Comparison of ENCODE assay signal across 8 cellular contexts in the genomic region with DNA sequence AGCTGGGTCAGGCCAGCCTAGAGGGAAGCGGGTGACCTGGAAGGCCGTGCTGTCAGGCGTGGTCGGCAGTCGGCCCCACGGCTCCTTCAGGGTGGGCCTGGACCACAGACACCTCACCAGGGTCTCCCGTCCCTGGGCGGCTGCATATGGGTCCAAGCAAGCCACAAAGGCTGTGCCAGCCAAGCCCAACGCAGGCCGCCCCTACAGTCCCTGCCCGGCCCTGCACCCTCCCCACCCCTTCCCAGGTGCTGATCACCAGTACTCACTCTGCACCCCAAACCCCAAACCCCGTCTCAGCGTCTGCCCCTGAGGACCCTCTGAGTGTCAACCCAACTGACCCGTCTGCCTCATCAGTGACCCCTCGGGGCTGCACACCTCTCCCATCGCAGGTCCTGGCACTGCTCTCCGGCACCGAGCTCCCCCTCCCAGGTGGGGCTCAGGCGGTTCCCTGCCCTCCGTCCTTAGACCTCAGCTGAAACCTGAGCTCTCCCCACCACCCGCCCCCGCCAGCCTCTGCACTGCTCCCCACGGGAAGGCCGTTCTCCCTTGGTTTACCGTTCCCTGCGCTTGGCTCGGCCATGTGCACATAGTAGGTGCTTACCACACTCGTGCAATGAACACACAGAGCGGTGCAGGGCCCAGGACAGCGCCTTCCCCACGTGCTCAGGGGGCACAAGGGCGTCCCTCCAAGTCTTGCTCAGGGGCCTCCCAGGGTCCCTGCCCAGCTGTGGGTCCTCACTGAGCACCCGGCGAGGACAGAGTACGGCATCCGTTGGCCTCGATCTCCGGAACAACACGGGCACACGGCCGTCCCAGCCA. TPM values are rescaled to one million over a fixed set of nuclear protein-coding genes. Genes with fewer than 3 reads are reported as not detected.
DNase-seq lines count a peak whose midpoint lies in the region; ATAC-seq and TF ChIP-seq lines count a peak whose summit lies in the region.

No MANE protein-coding gene starts in this region.

- H3K27me3 Mint-ChIP-seq in GM23338 (ENCODE audit: insufficient read depth, low read depth, poor library complexity) = peaks cover 15% of the 10 kb centered on the region
- no peaks in the 10 kb centered on the region for H3K27me3 Mint-ChIP-seq in activated CD8-positive, alpha-beta T cell treated with anti-CD3 and anti-CD28 coated beads for 36 hours

- TF ChIP-seq POLR2A in sigmoid colon (IDR thresholded peaks at IDR 0.05) = no peak
- TF ChIP-seq POLR2A in GM18505 (IDR thresholded peaks at IDR 0.05; ENCODE audit: borderline replicate concordance, extremely low read depth, insufficient read depth, insufficient read length) = no peak

- DNase-seq in GM23338 (ENCODE audit: low spot score) (no peak), right cardiac atrium (peak in 2 of 3 donors; percentile 56 to 65), sigmoid colon (peak; percentile 70), NCI-H2171 (lab: John Stamatoyannopoulos, UW) (no peak)
- no peak for DNase-seq in activated CD8-positive, alpha-beta T cell treated with anti-CD3 and anti-CD28 coated beads for 36 hours
- no peak for DNase-seq in effector CD4-positive, alpha-beta T cell

- H2AFZ ChIP-seq in GM23338 = peak overlapping the region; percentile 84; the same call in 1 of the 2 replicates

- CTCF ChIA-PET in activated CD8-positive, alpha-beta T cell treated with anti-CD3 and anti-CD28 coated beads for 36 hours (lab: Charles Lee) = interaction anchor here (1.3 to 2.4 kb wide), 2 partner anchors 23 to 77 kb away, joined by 3 to 12 read pairs; no protein-coding TSS in a partner anchor

- H3K4me1 ChIP-seq in GM23338 (ENCODE audit: insufficient read depth) = peaks cover 12% of the 10 kb centered on the region; the same call in 1 of the 2 replicates
- H3K4me1 ChIP-seq in right cardiac atrium (ENCODE audit: control insufficient read depth, insufficient read depth, low read length) = peaks cover 5% of the 10 kb centered on the region
- peaks cover 0 to 36% (median 28%) of the 10 kb centered on the region in 4 donors for H3K4me1 ChIP-seq in sigmoid colon

- H3K27ac ChIP-seq in GM23338 (ENCODE audit: low read depth) = no peak overlapping the region
- H3K27ac ChIP-seq in right cardiac atrium (ENCODE audit: low read length) = no peak overlapping the region
- H3K27ac ChIP-seq in sigmoid colon = peak overlapping the region in 3 of 4 donors; percentile 89 to 95 (median 93)

- intact Hi-C loops in activated CD8-positive, alpha-beta T cell treated with anti-CD3 and anti-CD28 coated beads for 36 hours (cut with micrococcal nuclease) = no loop called here
- intact Hi-C loops in right cardiac atrium (cut with DNase I) (no loop called here), sigmoid colon (cut with DNase I) (loop anchor here (1.0 kb wide), 1 partner anchor 23 kb away; no protein-coding TSS in a partner anchor)

- TF ChIP-seq CTCF in GM23338 (conservative IDR thresholded peaks at IDR 0.05; ENCODE audit: low read depth in 2 of 2) = no peak
- TF ChIP-seq CTCF in activated CD8-positive, alpha-beta T cell treated with anti-CD3 and anti-CD28 coated beads for 36 hours (IDR thresholded peaks at IDR 0.05) = no peak
- TF ChIP-seq CTCF in sigmoid colon (IDR thresholded peaks at IDR 0.05) = no peak

- peak overlapping the region; percentile 95 for H3K4me2 ChIP-seq in GM23338

- peaks cover 6% of the 10 kb centered on the region; the same call in 1 of the 2 replicates for H3F3A ChIP-seq in GM23338 (replicated peaks; ENCODE audit: low read depth)

- H3K4me3 Mint-ChIP-seq in GM23338 = peak overlapping the region; percentile 89
- H3K4me3 Mint-ChIP-seq in activated CD8-positive, alpha-beta T cell treated with anti-CD3 and anti-CD28 coated beads for 36 hours = peak overlapping the region; percentile 78

- no peaks in the 10 kb centered on the region for H3K9me2 ChIP-seq in GM23338 (ENCODE audit: insufficient read depth)

- no peaks in the 10 kb centered on the region; the same call in 1 of the 2 replicates for H4K20me1 ChIP-seq in GM23338 (replicated peaks; ENCODE audit: insufficient read depth)

- H3K9me3 ChIP-seq in right cardiac atrium (ENCODE audit: control insufficient read depth, low read length) (no peaks in the 10 kb centered on the region), sigmoid colon (no peaks in the 10 kb centered on the region)

- peak overlapping the region; percentile 86 for H3K4me3 ChIP-seq in GM23338
- peak overlapping the region; percentile 80 for H3K4me3 ChIP-seq in right cardiac atrium (ENCODE audit: low read length)
- peak overlapping the region; percentile 69 to 97 (median 94) for H3K4me3 ChIP-seq in sigmoid colon

- 61% methylated on average over 41 of the region's 41 CpGs for WGBS in right cardiac atrium
- 64 to 65% methylated on average over 41 of the region's 41 CpGs for WGBS in sigmoid colon, 2 donors

- ATAC-seq in GM23338 (peak; percentile 7), right cardiac atrium (no peak), GM21576 (IDR thresholded peaks at IDR 0.05; ENCODE audit: unreplicated experiment) (no peak), GM18505 (IDR thresholded peaks at IDR 0.05; ENCODE audit: unreplicated experiment) (no peak)
- no peak for ATAC-seq in activated CD8-positive, alpha-beta T cell treated with anti-CD3 and anti-CD28 coated beads for 36 hours

- no peaks in the 10 kb centered on the region for H3K36me3 ChIP-seq in GM23338 (ENCODE audit: insufficient read depth)
- peaks cover 0 to 3% (median 0%) of the 10 kb centered on the region in 4 donors for H3K36me3 ChIP-seq in sigmoid colon

- H3K27ac Mint-ChIP-seq in GM23338 = no peak overlapping the region
- peak overlapping the region; percentile 61 for H3K27ac Mint-ChIP-seq in activated CD8-positive, alpha-beta T cell treated with anti-CD3 and anti-CD28 coated beads for 36 hours

- H3K4me1 Mint-ChIP-seq in GM23338 = peaks cover 14% of the 10 kb centered on the region
- peaks cover 11% of the 10 kb centered on the region for H3K4me1 Mint-ChIP-seq in activated CD8-positive, alpha-beta T cell treated with anti-CD3 and anti-CD28 coated beads for 36 hours (ENCODE audit: low read depth)

- TF ChIP-seq EP300 in sigmoid colon (IDR thresholded peaks at IDR 0.05) = no peak

- peaks cover 4% of the 10 kb centered on the region; the same call in 1 of the 2 replicates for H3K79me2 ChIP-seq in GM23338 (replicated peaks; ENCODE audit: insufficient read depth)

- peaks cover 19% of the 10 kb centered on the region for H3K9me3 Mint-ChIP-seq in GM23338
- peaks cover 8% of the 10 kb centered on the region for H3K9me3 Mint-ChIP-seq in activated CD8-positive, alpha-beta T cell treated with anti-CD3 and anti-CD28 coated beads for 36 hours

- H3K27me3 ChIP-seq in GM23338 (ENCODE audit: insufficient read depth) = no peaks in the 10 kb centered on the region
- no peaks in the 10 kb centered on the region for H3K27me3 ChIP-seq in right cardiac atrium (ENCODE audit: control insufficient read depth, insufficient read depth)
- no peaks in the 10 kb centered on the region for H3K27me3 ChIP-seq in sigmoid colon

- POLR2A ChIA-PET in activated CD8-positive, alpha-beta T cell treated with anti-CD3 and anti-CD28 coated beads for 36 hours (lab: Charles Lee) = interaction anchor here (0.7 to 1.2 kb wide), 2 partner anchors 10 to 505 kb away, joined by 3 to 4 read pairs; no protein-coding TSS in a partner anchor

- peaks cover 30% of the 10 kb centered on the region for H3K36me3 Mint-ChIP-seq in GM23338 (ENCODE audit: low read depth)
- peaks cover 27% of the 10 kb centered on the region for H3K36me3 Mint-ChIP-seq in activated CD8-positive, alpha-beta T cell treated with anti-CD3 and anti-CD28 coated beads for 36 hours (ENCODE audit: low read depth)

TF ChIP-seq in GM23338, 12 proteins besides CTCF, POLR2A, EP300 and RAD21 (continues in another document):
- TF ChIP-seq EZH2 (IDR thresholded peaks at IDR 0.05; ENCODE audit: low read depth, unreplicated experiment) = no peak

RNA-seq across cellular contexts. Expression of a gene that starts 1.4 kb away (rescaled TPM):
- 117 and 141 TPM in 2 replicates for total RNA-seq in GM23338 (2014; rRNA removed; shearing (Covaris generic))
- polyA plus RNA-seq in GM23338 (2016; fragmentation: Nextera tagmentation; extraction: Ambion mirVana) (83.9 and 92.9 TPM in 2 replicates), right cardiac atrium (276 TPM), sigmoid colon (1,000 to 10,000 TPM in 2 of 3 donors, 100 to 1,000 TPM in 1; 658 to 1,688 (median 1,153) TPM)
- 100 to 1,000 TPM; 193 to 226 TPM for total RNA-seq in activated CD8-positive, alpha-beta T cell treated with anti-CD3 and anti-CD28 coated beads for 36 hours
- total RNA-seq in right cardiac atrium (100 to 1,000 TPM; 143 to 244 (median 223) TPM), sigmoid colon (100 to 1,000 TPM in 3 of 4 donors, 10 to 100 TPM in 1; 82.8 to 244 (median 146) TPM)

RNA-seq across cellular contexts. Expression of a gene that starts 18.0 kb away (rescaled TPM):
- 0.28 TPM in 1 of 2 replicates, not detected in the other for total RNA-seq in GM23338 (2014; rRNA removed; shearing (Covaris generic))
- polyA plus RNA-seq in GM23338 (2016; fragmentation: Nextera tagmentation; extraction: Ambion mirVana) (0.07 TPM in 1 of 2 replicates, not detected in the other), right cardiac atrium (0.14 TPM), sigmoid colon (10 to 100 TPM; 59.5 to 80.7 (median 73.3) TPM)
- total RNA-seq in activated CD8-positive, alpha-beta T cell treated with anti-CD3 and anti-CD28 coated beads for 36 hours = under 1 TPM in 1 of 2 experiments, not detected in 1; 0.18 TPM
- total RNA-seq in right cardiac atrium (under 1 TPM in 2 of 4 donors, not detected in 2; 0.09 to 0.15 TPM), sigmoid colon (under 1 TPM in 2 of 4 donors, not detected in 2; 0.28 to 0.36 TPM)

RNA-seq across cellular contexts. Expression of a gene that starts 20.3 kb away (rescaled TPM):
- total RNA-seq in GM23338 (2014; rRNA removed; shearing (Covaris generic)) = 37.1 TPM in 2 replicates
- polyA plus RNA-seq in GM23338 (2016; fragmentation: Nextera tagmentation; extraction: Ambion mirVana) = 1.3 and 1.4 TPM in 2 replicates
- 1 to 10 TPM; 1.4 to 2.2 TPM for total RNA-seq in activated CD8-positive, alpha-beta T cell treated with anti-CD3 and anti-CD28 coated beads for 36 hours
- 1,000 to 10,000 TPM in 1 of 4 donors, 100 to 1,000 TPM in 3; 701 to 1,033 (median 894) TPM for total RNA-seq in right cardiac atrium
- 952 TPM for polyA plus RNA-seq in right cardiac atrium
- total RNA-seq in sigmoid colon = 10 to 100 TPM in 2 of 4 donors, 1 to 10 TPM in 2; 4.6 to 14.3 (median 11.0) TPM
- 1 to 10 TPM; 2.8 to 7.8 (median 4.2) TPM for polyA plus RNA-seq in sigmoid colon

RNA-seq across cellular contexts. Expression of a gene that starts 28.4 kb away (rescaled TPM):
- total RNA-seq in GM23338 (2014; rRNA removed; shearing (Covaris generic)) = 0.50 and 0.59 TPM in 2 replicates
- polyA plus RNA-seq in GM23338 (2016; fragmentation: Nextera tagmentation; extraction: Ambion mirVana) (0.23 TPM in 1 of 2 replicates, not detected in the other), right cardiac atrium (not detected), sigmoid colon (1 to 10 TPM in 1 of 3 donors, under 1 TPM in 1, not detected in 1; 0.19 to 2.4 TPM)
- not detected for total RNA-seq in activated CD8-positive, alpha-beta T cell treated with anti-CD3 and anti-CD28 coated beads for 36 hours
- total RNA-seq in right cardiac atrium (not detected), sigmoid colon (not detected)

RNA-seq across cellular contexts. Expression of a gene that starts 34.8 kb away (rescaled TPM):
- 5.3 and 6.5 TPM in 2 replicates for total RNA-seq in GM23338 (2014; rRNA removed; shearing (Covaris generic))
- polyA plus RNA-seq in GM23338 (2016; fragmentation: Nextera tagmentation; extraction: Ambion mirVana) (3.4 and 3.5 TPM in 2 replicates), right cardiac atrium (0.14 TPM), sigmoid colon (under 1 TPM in 2 of 3 donors, not detected in 1; under 0.01 to 0.47 TPM)
- total RNA-seq in activated CD8-positive, alpha-beta T cell treated with anti-CD3 and anti-CD28 coated beads for 36 hours = under 1 TPM; 0.23 to 0.27 TPM
- total RNA-seq in right cardiac atrium (under 1 TPM in 3 of 4 donors, not detected in 1; 0.09 to 0.20 (median 0.17) TPM), sigmoid colon (under 1 TPM; 0.16 to 0.55 (median 0.45) TPM)

Comparison
In these comparisons a context has a peak if more than half of its experiments do, and no peak if none do; other contexts are left out.
1. DNase-seq: peak in right cardiac atrium (2 of 3) and sigmoid colon (single experiment); none in GM23338 (single experiment), activated CD8-positive, alpha-beta T cell treated with anti-CD3 and anti-CD28 coated beads for 36 hours (single experiment), effector CD4-positive, alpha-beta T cell (single experiment) and NCI-H2171 (single experiment).
2. H3K27ac ChIP-seq: peak in sigmoid colon (3 of 4); none in GM23338 (single experiment) and right cardiac atrium (single experiment).
3. RNA of a gene that starts 20.3 kb away (total RNA-seq): 701 to 1,033 TPM in right cardiac atrium; 37.1 TPM in GM23338, 4.6 to 14.3 TPM in sigmoid colon and 1.4 to 2.2 TPM in activated CD8-positive, alpha-beta T cell treated with anti-CD3 and anti-CD28 coated beads for 36 hours; every median in the first group is over 10 times any median in the second.
4. Peak in every context shown above with its lines, with median percentiles within 50 percentile points of each other: H3K4me3 ChIP-seq.